ENCODE assay signal across 1 cellular context in genomic region chr14:72094844-72095582, GRCh38.
A peak's percentile ranks its signal among the peaks of the same experiment; 100 is the strongest.
TF ChIP-seq lines count a peak whose summit lies in the region.

No MANE protein-coding gene starts in this region.

TF ChIP-seq in GM12878, 131 proteins besides CTCF, POLR2A, EP300 and RAD21 (continued from another document and continues in another):
- TF ChIP-seq CUX1 (IDR thresholded peaks at IDR 0.05; ENCODE audit: insufficient replicate concordance, low read depth, low read length), result no peak
- TF ChIP-seq MLLT1 (IDR thresholded peaks at IDR 0.05), result no peak
- TF ChIP-seq SREBF2 (IDR thresholded peaks at IDR 0.05; ENCODE audit: low read length), result no peak
- peak; percentile 84 for TF ChIP-seq EED (IDR thresholded peaks at IDR 0.05; ENCODE audit: low read depth)
- peak; percentile 8; the same call in 1 of the 2 replicates for TF ChIP-seq CREB1 (IDR thresholded peaks at IDR 0.05; ENCODE audit: low read depth)
- TF ChIP-seq RFX5 (IDR thresholded peaks at IDR 0.05; ENCODE audit: low read depth, low read length), result no peak
- TF ChIP-seq YY1 (IDR thresholded peaks at IDR 0.05; ENCODE audit: low read depth, low read length), result peak; percentile 76
- peak; percentile 66 for TF ChIP-seq ATF2 (IDR thresholded peaks at IDR 0.05; ENCODE audit: low read length)
- no peak for TF ChIP-seq ZBTB33 (IDR thresholded peaks at IDR 0.05)
- TF ChIP-seq RB1 (IDR thresholded peaks at IDR 0.05; ENCODE audit: borderline replicate concordance), result no peak
- no peak for TF ChIP-seq SRF (IDR thresholded peaks at IDR 0.05; ENCODE audit: low read depth in 2 of 2, low read length in 2 of 2)
- peak; percentile 83 for TF ChIP-seq SPI1 (IDR thresholded peaks at IDR 0.05; ENCODE audit: borderline replicate concordance, insufficient read depth, low read depth, low read length)
- no peak for TF ChIP-seq STAT3 (IDR thresholded peaks at IDR 0.05; ENCODE audit: low read depth, low read length)
- TF ChIP-seq HDGF (IDR thresholded peaks at IDR 0.05), result no peak
- TF ChIP-seq CREM (IDR thresholded peaks at IDR 0.05; ENCODE audit: low read depth), result peak; percentile 59
- no peak for TF ChIP-seq ESRRA (IDR thresholded peaks at IDR 0.05; ENCODE audit: low read length)
- peak; percentile 84 for TF ChIP-seq PKNOX1 (IDR thresholded peaks at IDR 0.05)
- no peak for TF ChIP-seq BACH1 (IDR thresholded peaks at IDR 0.05; ENCODE audit: borderline replicate concordance)
- no peak for TF ChIP-seq EGR1 (IDR thresholded peaks at IDR 0.05; ENCODE audit: borderline replicate concordance in 1 of 2, low read depth in 2 of 2, low read length in 2 of 2)
- no peak; the same call in 1 of the 2 replicates for TF ChIP-seq NKRF (conservative IDR thresholded peaks at IDR 0.05)
- TF ChIP-seq JUNB (IDR thresholded peaks at IDR 0.05), result peak; percentile 96
- no peak for TF ChIP-seq ZNF274 (IDR thresholded peaks at IDR 0.05; ENCODE audit: insufficient read depth, insufficient read length)
- no peak for TF ChIP-seq TCF12 (IDR thresholded peaks at IDR 0.05; ENCODE audit: low read depth, low read length)
- TF ChIP-seq SMAD1 (IDR thresholded peaks at IDR 0.05; ENCODE audit: low read depth, partially characterized antibody), result no peak
- TF ChIP-seq ZBED1 (IDR thresholded peaks at IDR 0.05; ENCODE audit: borderline replicate concordance), result peak; percentile 85; the same call in 1 of the 2 replicates
- peak; percentile 63; the same call in 1 of the 2 replicates for TF ChIP-seq DPF2 (IDR thresholded peaks at IDR 0.05)
- no peak for TF ChIP-seq RCOR1 (conservative IDR thresholded peaks at IDR 0.05; ENCODE audit: low read depth, low read length)
- 0 out of 2 replicates have a peak, but pooled peaks have one; percentile 26 for TF ChIP-seq NR2F1 (conservative IDR thresholded peaks at IDR 0.05)
- no peak for TF ChIP-seq IRF3 (IDR thresholded peaks at IDR 0.05)
- no peak for TF ChIP-seq HDAC6 (IDR thresholded peaks at IDR 0.05; ENCODE audit: unreplicated experiment)
- no peak for TF ChIP-seq MAX (IDR thresholded peaks at IDR 0.05; ENCODE audit: low read depth, low read length)
- TF ChIP-seq RUNX3 (IDR thresholded peaks at IDR 0.05; ENCODE audit: low read length), result no peak; the same call in none of the 2 replicates
- no peak for TF ChIP-seq BMI1 (IDR thresholded peaks at IDR 0.05; ENCODE audit: borderline replicate concordance)
- TF ChIP-seq SMARCA5 (IDR thresholded peaks at IDR 0.05), result peak; percentile 74; the same call in 1 of the 2 replicates
- no peak for TF ChIP-seq MYC (IDR thresholded peaks at IDR 0.05; ENCODE audit: insufficient read depth, insufficient read length, insufficient replicate concordance, low read length, severe bottlenecking)
- peak; percentile 7 for TF ChIP-seq MEF2B (IDR thresholded peaks at IDR 0.05; ENCODE audit: partially characterized antibody, poor library complexity, severe bottlenecking)
- no peak for TF ChIP-seq ZNF622 (IDR thresholded peaks at IDR 0.05)
- TF ChIP-seq YBX1 (IDR thresholded peaks at IDR 0.05), result no peak
- no peak for TF ChIP-seq JUND (IDR thresholded peaks at IDR 0.05; ENCODE audit: low read depth, low read length)
- TF ChIP-seq E4F1 (IDR thresholded peaks at IDR 0.05; ENCODE audit: borderline replicate concordance, partially characterized antibody), result no peak
- no peak for TF ChIP-seq RBBP5 (conservative IDR thresholded peaks at IDR 0.05)
- TF ChIP-seq BCL3 (IDR thresholded peaks at IDR 0.05; ENCODE audit: borderline replicate concordance, insufficient read depth, low read depth, low read length, poor library complexity, severe bottlenecking), result peak; percentile 25
